28 cellular contexts compared by ENCODE assay signal in genomic region chr1:43082701-43083100, GRCh38.
"Had no signal": no experiment of that assay in that cellular context is flagged by ENCODE, and none has a peak within 500 bp of the region (broad histone marks: within the 10 kb centered on the region; RNA-seq: fewer than 3 reads in every experiment).

No MANE protein-coding gene starts in this region.

- H3K4me2 ChIP-seq: KMS-11 had no signal

- H3K4me3 Mint-ChIP-seq: activated CD4-positive, alpha-beta T cell treated with anti-CD3 and anti-CD28 coated beads for 36 hours; activated CD8-positive, alpha-beta T cell treated with anti-CD3 and anti-CD28 coated beads for 36 hours; activated naive CD4-positive, alpha-beta T cell treated with anti-CD3 and anti-CD28 coated beads, Interleukin-2, amount 50 U/mL, for 24 hours; activated T-helper 1 cell treated with anti-CD3 and anti-CD28 coated beads, Interleukin-12 subunit alpha, Interleukin-12 subunit beta, Interleukin-2, Interleukin-4 antibody, amounts not matched to agents 30 ng/mL and 10 ng/mL and 1 ng/mL, durations not matched to agents 14 hours and 24 hours and 36 hours; central memory CD8-positive, alpha-beta T cell; T-cell had no signal

- H3K9ac ChIP-seq: KMS-11 had no signal

- FAIRE-seq: bronchial epithelial cell, TTC549 had no signal

- H3K9me3 Mint-ChIP-seq: activated CD8-positive, alpha-beta T cell treated with anti-CD3 and anti-CD28 coated beads for 36 hours; activated naive CD4-positive, alpha-beta T cell treated with anti-CD3 and anti-CD28 coated beads, Interleukin-2, amount 50 U/mL, for 24 hours; activated T-helper 1 cell treated with anti-CD3 and anti-CD28 coated beads, Interleukin-12 subunit alpha, Interleukin-12 subunit beta, Interleukin-2, Interleukin-4 antibody, amounts not matched to agents 30 ng/mL and 10 ng/mL and 1 ng/mL, durations not matched to agents 14 hours and 24 hours and 36 hours; central memory CD8-positive, alpha-beta T cell; T-cell had no signal

- DNase-seq: activated CD4-positive, alpha-beta T cell treated with anti-CD3 and anti-CD28 coated beads for 36 hours; activated CD4-positive, CD25-positive, alpha-beta regulatory T cell; activated CD8-positive, alpha-beta memory T cell treated with anti-CD3 and anti-CD28 coated beads, Interleukin-2, amount 50 U/mL, for 48 hours; activated CD8-positive, alpha-beta T cell treated with anti-CD3 and anti-CD28 coated beads for 36 hours; activated effector memory CD4-positive, alpha-beta T cell treated with Interleukin-2 at 50 U/mL for 16 hours; activated naive CD4-positive, alpha-beta T cell; activated T-cell treated with anti-CD3 and anti-CD28 coated beads, Interleukin-2, amount 50 U/mL, for 1 hour; aorta; NCI-H1092 treated with DMSO at 0.1 percent for 48 hours; NCI-H1436; NCI-H1694 treated with DMSO at 0.1 percent for 48 hours; NCI-H2029 treated with DMSO at 0.1 percent for 48 hours; NCI-H446; NCI-H526; NCI-H774; NK-92 treated with Interleukin-12 subunit alpha and Interleukin-12 subunit beta, amount 100 ng/mL, for 24 hours; OCI-M1; RPMI8226; T-cell; T-helper 2 cell; T1000 had no signal

- H3K4me3 ChIP-seq: SK-N-MC had no signal

- H3K4me1 Mint-ChIP-seq: activated CD4-positive, alpha-beta T cell treated with anti-CD3 and anti-CD28 coated beads for 36 hours; activated naive CD4-positive, alpha-beta T cell treated with anti-CD3 and anti-CD28 coated beads, Interleukin-2, amount 50 U/mL, for 24 hours; central memory CD8-positive, alpha-beta T cell; T-cell had no signal

- H3K27me3 Mint-ChIP-seq: activated CD8-positive, alpha-beta T cell treated with anti-CD3 and anti-CD28 coated beads for 36 hours; activated naive CD4-positive, alpha-beta T cell treated with anti-CD3 and anti-CD28 coated beads, Interleukin-2, amount 50 U/mL, for 24 hours had no signal

- H3K36me3 Mint-ChIP-seq: activated naive CD4-positive, alpha-beta T cell treated with anti-CD3 and anti-CD28 coated beads, Interleukin-2, amount 50 U/mL, for 24 hours; T-cell had no signal

- H3K27ac Mint-ChIP-seq: activated CD4-positive, alpha-beta T cell treated with anti-CD3 and anti-CD28 coated beads for 36 hours; activated CD8-positive, alpha-beta T cell treated with anti-CD3 and anti-CD28 coated beads for 36 hours; activated naive CD4-positive, alpha-beta T cell treated with anti-CD3 and anti-CD28 coated beads, Interleukin-2, amount 50 U/mL, for 24 hours; activated T-helper 1 cell treated with anti-CD3 and anti-CD28 coated beads, Interleukin-12 subunit alpha, Interleukin-12 subunit beta, Interleukin-2, Interleukin-4 antibody, amounts not matched to agents 30 ng/mL and 10 ng/mL and 1 ng/mL, durations not matched to agents 14 hours and 24 hours and 36 hours; T-cell had no signal

- H3K27ac ChIP-seq: KMS-11, SK-N-MC had no signal
